In the genomic region with DNA sequence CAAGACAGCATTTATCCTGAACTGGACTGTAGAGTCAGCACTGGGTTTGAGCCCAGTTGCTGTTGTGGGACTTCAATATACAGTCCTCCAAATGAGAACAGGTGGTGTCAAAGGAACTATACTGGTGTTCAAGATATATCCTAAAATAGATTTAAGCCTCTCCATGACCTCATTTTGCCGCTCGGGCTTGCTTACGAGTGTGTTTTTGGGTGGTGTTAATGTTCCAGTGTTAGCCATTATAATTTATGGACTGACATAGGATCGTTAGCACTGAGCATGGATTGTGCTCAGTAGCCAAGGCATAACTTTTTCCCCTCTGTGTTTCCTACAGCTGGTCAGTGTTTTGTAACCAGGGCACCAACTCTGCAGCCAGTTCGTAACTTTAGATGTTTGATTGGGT, we compare ENCODE assay signal across 20 cellular contexts.
"Had no signal": no experiment of that assay in that cellular context is flagged by ENCODE, and none has a peak within 500 bp of the region (broad histone marks: within the 10 kb centered on the region; RNA-seq: fewer than 3 reads in every experiment).

No MANE protein-coding gene starts in this region.

- H3K4me3 ChIP-seq: MG63, SJSA1, SK-N-MC had no signal

- H3K36me3 ChIP-seq: MG63, SJSA1 had no signal

- H3K9me3 ChIP-seq: MG63, SJSA1 had no signal

- H3K4me1 ChIP-seq: SJSA1 had no signal

- H3K27me3 ChIP-seq: MG63, SJSA1 had no signal

- H3K27ac ChIP-seq: SJSA1, SK-N-MC had no signal

- DNase-seq: KBM-7, MG63, NCI-H1092, NCI-H1105 treated with DMSO at 0.1 percent for 48 hours, NCI-H1417 treated with DMSO at 0.1 percent for 48 hours, NCI-H146, NCI-H1694 treated with DMSO at 0.1 percent for 48 hours, NCI-H2029, NCI-H2081 treated with DMSO at 0.1 percent for 48 hours, NCI-H2171, NCI-H345, NCI-H446 treated with DMSO at 0.1 percent for 48 hours, NCI-H510A treated with DMSO at 0.1 percent for 48 hours, NCI-H526, PC-3, SHP77 treated with DMSO at 0.1 percent for 48 hours had no signal

- ATAC-seq: Panc1, PC-3, Right ventricle myocardium inferior had no signal
